ENCODE assay signal across 11 cellular contexts in the genomic region with DNA sequence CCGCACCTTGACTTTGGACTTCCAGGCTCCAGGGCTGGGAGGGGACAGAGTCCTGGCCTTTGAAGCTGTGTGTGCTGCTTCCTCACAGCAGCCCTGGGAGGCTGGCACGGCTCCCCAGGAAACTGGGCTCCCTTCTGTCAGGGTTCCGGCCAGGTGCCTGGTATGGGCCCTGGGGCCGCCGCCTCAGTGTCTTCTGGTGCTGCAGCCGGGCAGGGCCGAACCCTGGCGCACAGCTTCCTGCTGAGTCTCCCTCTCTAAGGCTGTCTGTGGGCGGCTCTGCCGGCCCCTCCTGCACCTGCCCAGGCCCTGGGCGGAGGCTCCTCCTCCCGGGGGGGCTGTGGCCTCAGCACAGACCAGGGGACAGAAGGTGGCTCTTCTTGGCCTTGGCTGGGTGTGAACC. TPM values are rescaled to one million over a fixed set of nuclear protein-coding genes. Genes with fewer than 3 reads are reported as not detected.
DNase-seq lines count a peak whose midpoint lies in the region; ATAC-seq and TF ChIP-seq lines count a peak whose summit lies in the region.
"Had no signal": no experiment of that assay in that cellular context is flagged by ENCODE, and none has a peak within 500 bp of the region (broad histone marks: within the 10 kb centered on the region; RNA-seq: fewer than 3 reads in every experiment).

No MANE protein-coding gene starts in this region.

- H3K9me3 ChIP-seq in ascending aorta (no peaks in the 10 kb centered on the region), neural progenitor cell (ENCODE audit: low read depth) (no peaks in the 10 kb centered on the region)
- H3K9me3 ChIP-seq in CD4-positive, alpha-beta memory T cell (ENCODE audit: control insufficient read depth in 1 of 2, low read length in 2 of 2): no peaks in the 10 kb centered on the region
- H3K9me3 ChIP-seq: MG63 had no signal

- peak overlapping the region; percentile 55; the same call in 1 of the 2 replicates for H3K27ac ChIP-seq in GM23338 (ENCODE audit: low read depth)
- H3K27ac ChIP-seq in ascending aorta: peak overlapping the region; percentile 20 to 42
- peak overlapping the region; percentile 38 for H3K27ac ChIP-seq in neural progenitor cell
- no peak overlapping the region for H3K27ac ChIP-seq in CD4-positive, alpha-beta memory T cell (ENCODE audit: low read depth, low read length)

- H3K27me3 ChIP-seq in GM23338 (ENCODE audit: insufficient read depth): no peaks in the 10 kb centered on the region
- no peaks in the 10 kb centered on the region for H3K27me3 ChIP-seq in ascending aorta
- H3K27me3 ChIP-seq in neural progenitor cell: no peaks in the 10 kb centered on the region
- H3K27me3 ChIP-seq in CD4-positive, alpha-beta memory T cell (ENCODE audit: insufficient read depth, low read length): no peaks in the 10 kb centered on the region
- H3K27me3 ChIP-seq: MG63 had no signal

- H3K36me3 ChIP-seq in GM23338 (ENCODE audit: insufficient read depth) (no peaks in the 10 kb centered on the region), ascending aorta (peaks cover 9 to 10% of the 10 kb centered on the region in 2 donors), neural progenitor cell (no peaks in the 10 kb centered on the region)
- no peaks in the 10 kb centered on the region for H3K36me3 ChIP-seq in CD4-positive, alpha-beta memory T cell (ENCODE audit: insufficient read depth, low read length)

- H3K4me1 ChIP-seq in GM23338 (ENCODE audit: insufficient read depth) (0 out of 2 replicates have a peak, but pooled peaks cover 3% of the 10 kb centered on the region), ascending aorta (peaks cover 8 to 17% of the 10 kb centered on the region in 2 donors), neural progenitor cell (peaks cover 19% of the 10 kb centered on the region)
- peaks cover 26% of the 10 kb centered on the region for H3K4me1 ChIP-seq in CD4-positive, alpha-beta memory T cell (ENCODE audit: insufficient read depth, low read length)

- H3K4me2 ChIP-seq in GM23338 (no peak overlapping the region), neural progenitor cell (no peak overlapping the region)

- TF ChIP-seq CTCF in GM23338 (conservative IDR thresholded peaks at IDR 0.05; ENCODE audit: low read depth in 2 of 2): no peak
- TF ChIP-seq CTCF in ascending aorta (IDR thresholded peaks at IDR 0.05): no peak
- TF ChIP-seq CTCF in neural progenitor cell (IDR thresholded peaks at IDR 0.05): no peak

- H3F3A ChIP-seq in GM23338 (replicated peaks; ENCODE audit: low read depth) (no peaks in the 10 kb centered on the region; the same call in 1 of the 2 replicates), neural progenitor cell (ENCODE audit: low read depth) (peaks cover 19% of the 10 kb centered on the region)

- H3K36me3 Mint-ChIP-seq in GM23338 (ENCODE audit: low read depth): peaks cover 4% of the 10 kb centered on the region; the same call in 1 of the 3 replicates
- peaks cover 3% of the 10 kb centered on the region for H3K36me3 Mint-ChIP-seq in neural progenitor cell
- peaks cover 11% of the 10 kb centered on the region in 2 donors for H3K36me3 Mint-ChIP-seq in CD4-positive, alpha-beta memory T cell

- no peak overlapping the region for H3K9ac ChIP-seq in neural progenitor cell

- DNase-seq in COR-L47 (lab: John Stamatoyannopoulos, UW) (peak; percentile 3), GM23338 (ENCODE audit: low spot score) (no peak), ascending aorta (ENCODE audit: low spot score in 2 of 2) (no peak), neural progenitor cell (ENCODE audit: low spot score) (no peak), amniotic stem cell (lab: John Stamatoyannopoulos, UW) (no peak), ACHN (no peak), kidney glomerular epithelial cell (lab: John Stamatoyannopoulos, UW) (no peak)
- no peak for DNase-seq in CD4-positive, alpha-beta memory T cell
- DNase-seq: activated CD4-positive, alpha-beta T cell treated with anti-CD3 and anti-CD28 coated beads, Interleukin-2, amount 50 U/mL, for 4 hours; MG63; NK-92 treated with Interleukin-12 subunit alpha and Interleukin-12 subunit beta, amount 100 ng/mL, for 24 hours had no signal

- H3K9me3 Mint-ChIP-seq in GM23338: no peaks in the 10 kb centered on the region
- H3K9me3 Mint-ChIP-seq in neural progenitor cell: no peaks in the 10 kb centered on the region
- H3K9me3 Mint-ChIP-seq in CD4-positive, alpha-beta memory T cell: no peaks in the 10 kb centered on the region

- H3K4me3 Mint-ChIP-seq in GM23338: no peak overlapping the region
- no peak overlapping the region for H3K4me3 Mint-ChIP-seq in neural progenitor cell
- peak overlapping the region in 1 of 8 donors; percentile 65 for H3K4me3 Mint-ChIP-seq in CD4-positive, alpha-beta memory T cell

- CTCF ChIA-PET in CD4-positive, alpha-beta memory T cell (lab: Charles Lee; ENCODE audit: partially characterized antibody): no interaction called here

- H3K4me3 ChIP-seq in GM23338: no peak overlapping the region
- H3K4me3 ChIP-seq in ascending aorta: no peak overlapping the region
- H3K4me3 ChIP-seq in neural progenitor cell: no peak overlapping the region
- no peak overlapping the region for H3K4me3 ChIP-seq in CD4-positive, alpha-beta memory T cell (ENCODE audit: low read length in 2 of 2)
- H3K4me3 ChIP-seq: MG63 had no signal

- in situ Hi-C loops in ACHN (cut with HindIII; ENCODE audit: low pct_ligation_motif_present, low pct_unique_long_range_greater_than_20kb, low sequenced_read_pairs): no loop called here

- H3K4me1 Mint-ChIP-seq in GM23338 (peaks cover 6% of the 10 kb centered on the region), neural progenitor cell (peaks cover 4% of the 10 kb centered on the region)
- H3K4me1 Mint-ChIP-seq in CD4-positive, alpha-beta memory T cell: peaks cover 9 to 19% (median 11%) of the 10 kb centered on the region in 4 donors

- no peaks in the 10 kb centered on the region for H3K79me2 ChIP-seq in GM23338 (replicated peaks; ENCODE audit: insufficient read depth)
- no peaks in the 10 kb centered on the region for H3K79me2 ChIP-seq in neural progenitor cell (ENCODE audit: low read depth)

- peaks cover 19% of the 10 kb centered on the region for H3K27me3 Mint-ChIP-seq in GM23338 (ENCODE audit: insufficient read depth, low read depth, poor library complexity)
- peaks cover 3% of the 10 kb centered on the region for H3K27me3 Mint-ChIP-seq in neural progenitor cell (ENCODE audit: insufficient read depth, low read depth)
- H3K27me3 Mint-ChIP-seq in CD4-positive, alpha-beta memory T cell: no peaks in the 10 kb centered on the region

- POLR2A ChIA-PET in CD4-positive, alpha-beta memory T cell (lab: Charles Lee; ENCODE audit: partially characterized antibody): no interaction called here

- H3K27ac Mint-ChIP-seq in GM23338 (peak overlapping the region; percentile 41; the same call in 1 of the 2 replicates), neural progenitor cell (no peak overlapping the region)
- peak overlapping the region in 3 of 7 donors; percentile 52 to 94 (median 70) for H3K27ac Mint-ChIP-seq in CD4-positive, alpha-beta memory T cell

- intact Hi-C loops in ascending aorta (cut with DNase I): no loop called here
- intact Hi-C loops in CD4-positive, alpha-beta memory T cell (cut with micrococcal nuclease): no loop called here

- H2AFZ ChIP-seq in GM23338 (no peak overlapping the region), neural progenitor cell (replicated peaks) (no peak overlapping the region)

- no peaks in the 10 kb centered on the region for H3K9me2 ChIP-seq in GM23338 (ENCODE audit: insufficient read depth)

- no peak for ATAC-seq in GM23338

- H4K20me1 ChIP-seq in GM23338 (replicated peaks; ENCODE audit: insufficient read depth) (0 out of 2 replicates have a peak, but pooled peaks cover 4% of the 10 kb centered on the region), neural progenitor cell (ENCODE audit: low read depth) (peaks cover 12% of the 10 kb centered on the region)

TF ChIP-seq in GM23338, 12 proteins besides CTCF, POLR2A, EP300 and RAD21 (continues in another document):
- TF ChIP-seq NANOG (IDR thresholded peaks at IDR 0.05; ENCODE audit: borderline replicate concordance) (no peak), JUNB (IDR thresholded peaks at IDR 0.05; ENCODE audit: unreplicated experiment) (no peak), ZNF331 (CRISPR knock-in tag; IDR thresholded peaks at IDR 0.05; ENCODE audit: low read depth) (no peak)

RNA-seq across cellular contexts. Expression of a gene that starts 32.4 kb away (rescaled TPM):
- 284 and 351 TPM in 2 replicates for total RNA-seq in GM23338 (2014; rRNA removed; shearing (Covaris generic))
- polyA plus RNA-seq in GM23338 (2016; fragmentation: Nextera tagmentation; extraction: Ambion mirVana): 543 and 573 TPM in 2 replicates
- total RNA-seq in ascending aorta (348 TPM), neural progenitor cell (ENCODE audit: low replicate concordance) (289 and 439 TPM in 2 replicates)
- 100 to 1,000 TPM; 210 to 220 TPM for total RNA-seq in CD4-positive, alpha-beta memory T cell
- polyA plus RNA-seq in CD4-positive, alpha-beta memory T cell: 100 to 1,000 TPM; 399 to 406 TPM

RNA-seq across cellular contexts. Expression of a gene that starts 37.9 kb away (rescaled TPM):
- total RNA-seq in GM23338 (2014; rRNA removed; shearing (Covaris generic)): 28.0 and 35.4 TPM in 2 replicates
- 6.3 and 6.9 TPM in 2 replicates for polyA plus RNA-seq in GM23338 (2016; fragmentation: Nextera tagmentation; extraction: Ambion mirVana)
- total RNA-seq in ascending aorta (120 TPM), neural progenitor cell (ENCODE audit: low replicate concordance) (3.3 and 16.2 TPM in 2 replicates)
- 10 to 100 TPM; 92.6 to 98.6 TPM for total RNA-seq in CD4-positive, alpha-beta memory T cell
- 1 to 10 TPM in 1 of 2 donors, under 1 TPM in 1; 0.37 to 3.5 TPM for polyA plus RNA-seq in CD4-positive, alpha-beta memory T cell

RNA-seq across cellular contexts. Expression of a gene that starts 41.0 kb away (rescaled TPM):
- total RNA-seq in GM23338 (2014; rRNA removed; shearing (Covaris generic)): 257 and 303 TPM in 2 replicates
- 254 and 286 TPM in 2 replicates for polyA plus RNA-seq in GM23338 (2016; fragmentation: Nextera tagmentation; extraction: Ambion mirVana)
- 72.1 TPM for total RNA-seq in ascending aorta
- 98.8 and 197 TPM in 2 replicates for total RNA-seq in neural progenitor cell (ENCODE audit: low replicate concordance)
- total RNA-seq in CD4-positive, alpha-beta memory T cell: 10 to 100 TPM; 76.0 to 80.0 TPM
- 100 to 1,000 TPM; 167 to 197 TPM for polyA plus RNA-seq in CD4-positive, alpha-beta memory T cell
